Comparison of ENCODE assay signal across 8 cellular contexts in genomic region chr7:154741131-154741530, GRCh38.
"Had no signal": no experiment of that assay in that cellular context is flagged by ENCODE, and none has a peak within 500 bp of the region (broad histone marks: within the 10 kb centered on the region; RNA-seq: fewer than 3 reads in every experiment).

No MANE protein-coding gene starts in this region.

- H3K27ac Mint-ChIP-seq: IgD-negative memory B cell had no signal

- DNase-seq: IMR-90, KBM-7, KG1 had no signal

- H3K27ac ChIP-seq: HL-60 had no signal

- H3K36me3 Mint-ChIP-seq: IgD-negative memory B cell had no signal

- ATAC-seq: HepG2, K562 had no signal

- H3K4me3 ChIP-seq: K562 had no signal

- FAIRE-seq: HepG2, HTR-8/SVneo, K562 had no signal
